ENCODE assay signal across 23 cellular contexts in genomic region chrX:4909245-4909830, GRCh38.
DNase-seq lines count a peak whose midpoint lies in the region; ATAC-seq and TF ChIP-seq lines count a peak whose summit lies in the region.
"Had no signal": no experiment of that assay in that cellular context is flagged by ENCODE, and none has a peak within 500 bp of the region (broad histone marks: within the 10 kb centered on the region; RNA-seq: fewer than 3 reads in every experiment).

No MANE protein-coding gene starts in this region.

- no peaks in the 10 kb centered on the region for H3K4me1 ChIP-seq in mammary epithelial cell (ENCODE audit: insufficient read depth, low read length)
- H3K4me1 ChIP-seq: parathyroid adenoma, Peyer's patch, sigmoid colon had no signal

- H3K9ac ChIP-seq in mammary epithelial cell (ENCODE audit: insufficient read depth, low read length): no peak overlapping the region
- H3K9ac ChIP-seq: parathyroid adenoma had no signal

- ATAC-seq in GM18517 (IDR thresholded peaks at IDR 0.05; ENCODE audit: unreplicated experiment) (peak; percentile 68), memory B cell (ENCODE audit: low read depth) (peak; percentile 34), HG03097 (IDR thresholded peaks at IDR 0.05; ENCODE audit: low FRiP score, unreplicated experiment) (no peak)
- ATAC-seq: activated CD4-positive, alpha-beta T cell treated with anti-CD3 and anti-CD28 coated beads for 36 hours; activated T-helper 17 cell treated with anti-CD3 and anti-CD28 coated beads, Interleukin-2, amount 50 U/mL, for 72 hours; SK-N-SH treated with all-trans-retinoic acid at 6 μM for 48 hours; stimulated activated naive CD8-positive, alpha-beta T cell treated with anti-CD3 and anti-CD28 coated beads, Interleukin-15, amount 100 ng/mL, for 72 hours had no signal

- peaks cover 14% of the 10 kb centered on the region for H3K9me3 ChIP-seq in mammary epithelial cell (replicated peaks; ENCODE audit: insufficient read depth, low read length)
- H3K9me3 ChIP-seq: Peyer's patch, sigmoid colon had no signal

- no peaks in the 10 kb centered on the region for H4K20me1 ChIP-seq in mammary epithelial cell (ENCODE audit: insufficient read depth, low read length)

- 46% methylated on average over 5 of the region's 5 CpGs for WGBS in mammary epithelial cell (ENCODE audit: low coverage, missing lambda C conversion rate)

- H3K27me3 ChIP-seq in mammary epithelial cell (ENCODE audit: insufficient read depth, low read length): no peaks in the 10 kb centered on the region
- H3K27me3 ChIP-seq: Peyer's patch, sigmoid colon had no signal

- H3K27me3 Mint-ChIP-seq in memory B cell: no peaks in the 10 kb centered on the region
- H3K27me3 Mint-ChIP-seq: activated CD4-positive, alpha-beta T cell treated with anti-CD3 and anti-CD28 coated beads for 36 hours; activated T-helper 17 cell treated with anti-CD3 and anti-CD28 coated beads, Interleukin-2, amount 50 U/mL, for 72 hours; stimulated activated naive CD8-positive, alpha-beta T cell treated with anti-CD3 and anti-CD28 coated beads, Interleukin-15, amount 100 ng/mL, for 72 hours had no signal

- no peak for TF ChIP-seq CTCF in mammary epithelial cell (conservative IDR thresholded peaks at IDR 0.05 in 1 of 2, IDR thresholded peaks at IDR 0.05 in 1 of 2; ENCODE audit: extremely low read depth in 1 of 2, insufficient read depth in 1 of 2, low read depth in 1 of 2, low read length in 2 of 2)

- dilution Hi-C loops in mammary epithelial cell (cut with HindIII; ENCODE audit: low sequenced_read_pairs): no loop called here

- DNase-seq in Kasumi-1 (lab: John Stamatoyannopoulos, UW) (peak; percentile 1 to 22), SKM-1 (lab: John Stamatoyannopoulos, UW; ENCODE audit: unreplicated experiment) (peak; percentile 2), memory B cell (ENCODE audit: low spot score in 2 of 2) (no peak), mammary epithelial cell (no peak), NCI-H1105 (lab: John Stamatoyannopoulos, UW) (no peak), NCI-H2081 (lab: John Stamatoyannopoulos, UW) (no peak)
- DNase-seq: activated CD4-positive, alpha-beta T cell treated with anti-CD3 and anti-CD28 coated beads for 36 hours; dermis blood vessel endothelial cell; hypothalamus; islet precursor cell; NCI-H1092; NCI-H2081 treated with DMSO at 0.1 percent for 48 hours; Peyer's patch; sigmoid colon; stimulated activated CD4-positive, alpha-beta T cell treated with anti-CD3 and anti-CD28 coated beads, Interleukin-1b, Interleukin-23, amount 100 ng/mL, for 48 hours; stimulated activated naive CD8-positive, alpha-beta T cell treated with anti-CD3 and anti-CD28 coated beads, Interleukin-15, amount 100 ng/mL, for 72 hours; trophoblast cell had no signal

- H3K4me2 ChIP-seq in mammary epithelial cell (ENCODE audit: insufficient read depth, low read depth, low read length): no peak overlapping the region

- H3K79me2 ChIP-seq in mammary epithelial cell (ENCODE audit: insufficient read depth, low read length): no peaks in the 10 kb centered on the region
- H3K79me2 ChIP-seq: parathyroid adenoma had no signal

- in situ Hi-C loops in mammary epithelial cell (cut with MboI; ENCODE audit: low sequenced_read_pairs in 2 of 2): no loop called here

- H3K27ac Mint-ChIP-seq in memory B cell: peak overlapping the region; percentile 81
- H3K27ac Mint-ChIP-seq: activated CD4-positive, alpha-beta T cell treated with anti-CD3 and anti-CD28 coated beads for 36 hours; activated T-helper 17 cell treated with anti-CD3 and anti-CD28 coated beads, Interleukin-2, amount 50 U/mL, for 72 hours; stimulated activated naive CD8-positive, alpha-beta T cell treated with anti-CD3 and anti-CD28 coated beads, Interleukin-15, amount 100 ng/mL, for 72 hours had no signal

- H3K4me3 Mint-ChIP-seq in memory B cell: peak overlapping the region; percentile 87
- H3K4me3 Mint-ChIP-seq: activated CD4-positive, alpha-beta T cell treated with anti-CD3 and anti-CD28 coated beads for 36 hours; activated T-helper 17 cell treated with anti-CD3 and anti-CD28 coated beads, Interleukin-2, amount 50 U/mL, for 72 hours; stimulated activated naive CD8-positive, alpha-beta T cell treated with anti-CD3 and anti-CD28 coated beads, Interleukin-15, amount 100 ng/mL, for 72 hours had no signal

- intact Hi-C loops in mammary epithelial cell (cut with micrococcal nuclease): no loop called here

- H3K9me3 Mint-ChIP-seq in memory B cell: peaks cover 2% of the 10 kb centered on the region

- H3K36me3 ChIP-seq in mammary epithelial cell (ENCODE audit: insufficient read depth, low read length): no peaks in the 10 kb centered on the region
- H3K36me3 ChIP-seq: Peyer's patch, sigmoid colon had no signal

- no peak overlapping the region for H3K4me3 ChIP-seq in mammary epithelial cell (replicated peaks in 1 of 3; ENCODE audit: insufficient read depth in 1 of 3, low read depth in 2 of 3, low read length in 3 of 3)
- H3K4me3 ChIP-seq: lung, Peyer's patch had no signal

- CTCF ChIA-PET in mammary epithelial cell (lab: Charles Lee; ENCODE audit: low non-redundant PET): no interaction called here

- H3K36me3 Mint-ChIP-seq in memory B cell: no peaks in the 10 kb centered on the region

- H3K27ac ChIP-seq in mammary epithelial cell (ENCODE audit: insufficient read depth, low read depth, low read length): no peak overlapping the region
- H3K27ac ChIP-seq: parathyroid adenoma, Peyer's patch had no signal

- no peak overlapping the region for H2AFZ ChIP-seq in mammary epithelial cell (ENCODE audit: low read depth, low read length)
- H2AFZ ChIP-seq: parathyroid adenoma had no signal

- peaks cover 2% of the 10 kb centered on the region for H3K4me1 Mint-ChIP-seq in memory B cell
- H3K4me1 Mint-ChIP-seq: activated CD4-positive, alpha-beta T cell treated with anti-CD3 and anti-CD28 coated beads for 36 hours; activated T-helper 17 cell treated with anti-CD3 and anti-CD28 coated beads, Interleukin-2, amount 50 U/mL, for 72 hours; stimulated activated naive CD8-positive, alpha-beta T cell treated with anti-CD3 and anti-CD28 coated beads, Interleukin-15, amount 100 ng/mL, for 72 hours had no signal

- no TSS peak for BruUV-seq in mammary epithelial cell (replicated peaks; lab: Mats Ljungman, UMichigan)

Comparison
In these comparisons a context has a peak if more than half of its experiments do, and no peak if none do; other contexts are left out.
1. DNase-seq: peak in Kasumi-1 (2 of 2) and SKM-1 (single experiment); none in memory B cell (0 of 2), mammary epithelial cell (single experiment), NCI-H1105 (single experiment) and NCI-H2081 (0 of 2).